7 cellular contexts compared by ENCODE assay signal in the genomic region with DNA sequence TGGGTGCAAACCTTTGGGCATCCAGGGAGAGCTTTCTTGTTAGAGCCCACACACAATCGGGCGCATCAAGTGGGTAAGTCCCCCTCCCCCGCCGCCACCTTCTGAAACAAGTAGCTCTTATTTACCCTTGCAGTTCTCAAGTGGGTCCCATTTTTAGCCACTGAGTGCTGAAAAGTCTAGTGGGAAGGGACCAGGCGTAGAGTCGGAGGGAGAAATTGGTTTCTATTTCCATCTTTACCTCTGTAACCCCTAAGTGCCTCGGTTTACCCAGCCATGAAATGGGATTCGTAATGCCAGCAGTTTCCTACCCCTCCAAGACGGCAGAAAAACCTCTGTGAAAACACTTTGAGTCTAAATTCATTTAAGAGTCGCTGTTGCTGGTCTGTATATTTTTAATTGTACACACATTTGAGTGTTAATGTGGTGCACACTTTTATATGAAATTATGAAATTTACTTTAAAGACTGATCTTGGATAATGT. TPM values are rescaled to one million over a fixed set of nuclear protein-coding genes. Genes with fewer than 3 reads are reported as not detected.
DNase-seq lines count a peak whose midpoint lies in the region; ATAC-seq, FAIRE-seq and TF ChIP-seq lines count a peak whose summit lies in the region.

No MANE protein-coding gene starts in this region.

- peaks cover 15% of the 10 kb centered on the region for H3K27me3 Mint-ChIP-seq in H9 (ENCODE audit: low read depth)
- H3K27me3 Mint-ChIP-seq in endothelial cell (ENCODE audit: unreplicated experiment) = peaks cover 7% of the 10 kb centered on the region
- peaks cover 36 to 59% of the 10 kb centered on the region in 2 donors for H3K27me3 Mint-ChIP-seq in natural killer cell treated with Interleukin-12 subunit alpha and Interleukin-12 subunit beta and Interleukin-15 and Interleukin-18, amount 100 ng/mL, for 72 hours

- intact Hi-C loops in posterior vena cava (cut with DNase I) = loop anchor here in 1 of 2 donors (10.0 kb wide), 1 partner anchor 117 kb away; the partner anchor contains the start of gene RWDD3

- peak; percentile 29 for DNase-seq in H9
- DNase-seq in RPMI8226 = peak; percentile 3
- DNase-seq in endothelial cell (ENCODE audit: low spot score) = no peak
- DNase-seq in natural killer cell treated with Interleukin-12 subunit alpha and Interleukin-12 subunit beta and Interleukin-15 and Interleukin-18, amount 100 ng/mL, for 72 hours (ENCODE audit: low spot score) = no peak
- DNase-seq in posterior vena cava (ENCODE audit: low spot score) = no peak
- no peak for DNase-seq in D721Med (ENCODE audit: insufficient read length, low spot score)

- FAIRE-seq in D721Med (lab: Jason Lieb, UNC) = no peak

- H3K4ac ChIP-seq in H9 (ENCODE audit: low read depth, low read length) = no peak overlapping the region

- H3K79me2 ChIP-seq in H9 (ENCODE audit: insufficient read depth, low read length) = no peaks in the 10 kb centered on the region

- H2BK12ac ChIP-seq in H9 (ENCODE audit: insufficient read length, low read depth, low read length) = no peak overlapping the region

- H2BK15ac ChIP-seq in H9 (ENCODE audit: low read depth, low read length) = no peak overlapping the region

- no peaks in the 10 kb centered on the region for H3K4me1 ChIP-seq in H9 (ENCODE audit: insufficient read depth, low read length)

- H4K5ac ChIP-seq in H9 (ENCODE audit: insufficient read length, low read depth, low read length) = no peak overlapping the region

- H3K18ac ChIP-seq in H9 (ENCODE audit: insufficient read length, low read depth, low read length) = no peak overlapping the region

- H3K9me3 ChIP-seq in H9 (ENCODE audit: control insufficient read depth, low read depth, low read length) = no peaks in the 10 kb centered on the region

- no peaks in the 10 kb centered on the region; the same call in 1 of the 2 replicates for H3K27me3 ChIP-seq in H9 (ENCODE audit: insufficient read depth, low read length)

- H3K56ac ChIP-seq in H9 (ENCODE audit: insufficient read length, low read depth, low read length) = no peak overlapping the region

- H3K4me1 Mint-ChIP-seq in H9 = peaks cover 21 to 24% of the 10 kb centered on the region in 2 experiments
- peaks cover 3% of the 10 kb centered on the region for H3K4me1 Mint-ChIP-seq in endothelial cell (ENCODE audit: unreplicated experiment)
- peaks cover 0 to 6% of the 10 kb centered on the region in 2 donors for H3K4me1 Mint-ChIP-seq in natural killer cell treated with Interleukin-12 subunit alpha and Interleukin-12 subunit beta and Interleukin-15 and Interleukin-18, amount 100 ng/mL, for 72 hours (ENCODE audit: low read depth in 2 of 2)

- peak overlapping the region; percentile 87 for H3K4me2 ChIP-seq in H9 (ENCODE audit: insufficient read depth, insufficient read length, low read length)

- peak overlapping the region; percentile 80 to 89 for H3K4me3 Mint-ChIP-seq in H9
- H3K4me3 Mint-ChIP-seq in endothelial cell (ENCODE audit: unreplicated experiment) = peak overlapping the region; percentile 90
- H3K4me3 Mint-ChIP-seq in natural killer cell treated with Interleukin-12 subunit alpha and Interleukin-12 subunit beta and Interleukin-15 and Interleukin-18, amount 100 ng/mL, for 72 hours = peak overlapping the region; percentile 48

- H3T11ph ChIP-seq in H9 (ENCODE audit: low read length) = no peak overlapping the region

- H3K36me3 Mint-ChIP-seq in H9 (ENCODE audit: insufficient read depth in 1 of 3, low read depth in 3 of 3) = no peaks in the 10 kb centered on the region
- no peaks in the 10 kb centered on the region for H3K36me3 Mint-ChIP-seq in endothelial cell (ENCODE audit: low read depth, unreplicated experiment)
- no peaks in the 10 kb centered on the region for H3K36me3 Mint-ChIP-seq in natural killer cell treated with Interleukin-12 subunit alpha and Interleukin-12 subunit beta and Interleukin-15 and Interleukin-18, amount 100 ng/mL, for 72 hours

- H3K14ac ChIP-seq in H9 (ENCODE audit: insufficient read depth, low read length) = 0 out of 2 replicates have a peak overlapping the region, but pooled peaks have one; percentile 28

- H2AK5ac ChIP-seq in H9 (ENCODE audit: insufficient read length, low read length) = no peak overlapping the region

- TF ChIP-seq CTCF in H9 (conservative IDR thresholded peaks at IDR 0.05) (no peak), endothelial cell (IDR thresholded peaks at IDR 0.05; ENCODE audit: unreplicated experiment) (no peak), D721Med (IDR thresholded peaks at IDR 0.05; ENCODE audit: insufficient read depth, missing control alignments) (no peak)

- peak overlapping the region; percentile 75 for H3K9ac ChIP-seq in H9 (ENCODE audit: extremely low read depth, insufficient read length, low read length)

- no peak overlapping the region for H3K23ac ChIP-seq in H9 (ENCODE audit: insufficient read length, low read depth, low read length)

- no peak overlapping the region for H2AFZ ChIP-seq in H9 (ENCODE audit: low read length)

- no peak overlapping the region for H4K91ac ChIP-seq in H9 (ENCODE audit: insufficient read length, low read depth, low read length)

- no peak overlapping the region for H4K8ac ChIP-seq in H9 (replicated peaks; ENCODE audit: insufficient read length, low read depth, low read length)

- no peak overlapping the region for H3K27ac ChIP-seq in H9 (ENCODE audit: insufficient read length, low read depth, low read length)

- no peak overlapping the region for H2BK5ac ChIP-seq in H9 (ENCODE audit: insufficient read length, low read length)

- H2BK20ac ChIP-seq in H9 (ENCODE audit: low read depth, low read length, poor library complexity, severe bottlenecking) = no peak overlapping the region

- H3K79me1 ChIP-seq in H9 (ENCODE audit: insufficient read depth, low read depth, low read length, poor library complexity, severe bottlenecking) = no peaks in the 10 kb centered on the region

- H2BK120ac ChIP-seq in H9 (ENCODE audit: low read depth, low read length, poor library complexity, severe bottlenecking) = no peak overlapping the region

- no peak for ATAC-seq in natural killer cell treated with Interleukin-12 subunit alpha and Interleukin-12 subunit beta and Interleukin-15 and Interleukin-18, amount 100 ng/mL, for 72 hours
- ATAC-seq in GM18909 (IDR thresholded peaks at IDR 0.05; ENCODE audit: poor library complexity, unreplicated experiment) = no peak

- H3K23me2 ChIP-seq in H9 (ENCODE audit: insufficient read length, low read depth, low read length, poor library complexity, severe bottlenecking) = peaks cover 8% of the 10 kb centered on the region

- no peaks in the 10 kb centered on the region for H4K20me1 ChIP-seq in H9 (ENCODE audit: control insufficient read depth, insufficient read depth, insufficient read length)

- H3K27ac Mint-ChIP-seq in H9 (no peak overlapping the region), endothelial cell (ENCODE audit: unreplicated experiment) (no peak overlapping the region)
- H3K27ac Mint-ChIP-seq in natural killer cell treated with Interleukin-12 subunit alpha and Interleukin-12 subunit beta and Interleukin-15 and Interleukin-18, amount 100 ng/mL, for 72 hours = no peak overlapping the region

- no peaks in the 10 kb centered on the region for H3K9me3 Mint-ChIP-seq in H9
- H3K9me3 Mint-ChIP-seq in endothelial cell (ENCODE audit: unreplicated experiment) = no peaks in the 10 kb centered on the region
- H3K9me3 Mint-ChIP-seq in natural killer cell treated with Interleukin-12 subunit alpha and Interleukin-12 subunit beta and Interleukin-15 and Interleukin-18, amount 100 ng/mL, for 72 hours = no peaks in the 10 kb centered on the region

- WGBS in H9 (ENCODE audit: extremely low coverage, insufficient read length, low lambda C conversion rate) = no CpG with 5 or more reads among the region's 10 CpGs

RNA-seq across cellular contexts. Expression of gene TLCD4, which starts 0.9 kb away (rescaled TPM):
- 1.8 and 2.0 TPM in 2 replicates for total RNA-seq in H9 (2021)
- 0.41 TPM for total RNA-seq in endothelial cell (ENCODE audit: unreplicated experiment)
- not detected for total RNA-seq in natural killer cell treated with Interleukin-12 subunit alpha and Interleukin-12 subunit beta and Interleukin-15 and Interleukin-18, amount 100 ng/mL, for 72 hours
- total RNA-seq in posterior vena cava = 10 to 100 TPM; 11.6 to 17.4 TPM

RNA-seq across cellular contexts. Expression of gene ALG14, which starts 45.3 kb away (rescaled TPM):
- 2.5 and 2.7 TPM in 2 replicates for total RNA-seq in H9 (2021)
- 2.2 TPM for total RNA-seq in endothelial cell (ENCODE audit: unreplicated experiment)
- 1 to 10 TPM; 3.9 to 5.2 TPM for total RNA-seq in natural killer cell treated with Interleukin-12 subunit alpha and Interleukin-12 subunit beta and Interleukin-15 and Interleukin-18, amount 100 ng/mL, for 72 hours
- 1 to 10 TPM; 4.2 to 6.1 TPM for total RNA-seq in posterior vena cava

Comparison
In these comparisons a context has a peak if more than half of its experiments do, and no peak if none do; other contexts are left out.
1. DNase-seq: peak in H9 (single experiment) and RPMI8226 (single experiment); none in endothelial cell (single experiment), natural killer cell treated with Interleukin-12 subunit alpha and Interleukin-12 subunit beta and Interleukin-15 and Interleukin-18, amount 100 ng/mL, for 72 hours (single experiment), posterior vena cava (single experiment) and D721Med (single experiment).
2. Peak in every context shown above with its lines, with median percentiles within 50 percentile points of each other: H3K4me3 Mint-ChIP-seq.